Comparison of ENCODE assay signal across 20 cellular contexts in genomic region chr12:110726708-110727369, GRCh38. TPM values are rescaled to one million over a fixed set of nuclear protein-coding genes. Genes with fewer than 3 reads are reported as not detected.
DNase-seq lines count a peak whose midpoint lies in the region; ATAC-seq lines count a peak whose summit lies in the region.
"Had no signal": no experiment of that assay in that cellular context is flagged by ENCODE, and none has a peak within 500 bp of the region (broad histone marks: within the 10 kb centered on the region; RNA-seq: fewer than 3 reads in every experiment).

No MANE protein-coding gene starts in this region.

- H3K27ac Mint-ChIP-seq in stimulated activated naive CD8-positive, alpha-beta T cell treated with anti-CD3 and anti-CD28 coated beads, Interleukin-15, Interleukin-2, amounts not matched to agents 100 ng/mL and 50 ng/mL, for 24 hours = peak overlapping the region; percentile 79
- peak overlapping the region; percentile 84 for H3K27ac Mint-ChIP-seq in activated CD4-positive, alpha-beta memory T cell treated with anti-CD3 and anti-CD28 coated beads for 36 hours

- no peaks in the 10 kb centered on the region for H3K9me3 Mint-ChIP-seq in stimulated activated naive CD8-positive, alpha-beta T cell treated with anti-CD3 and anti-CD28 coated beads, Interleukin-15, Interleukin-2, amounts not matched to agents 100 ng/mL and 50 ng/mL, for 24 hours
- H3K9me3 Mint-ChIP-seq in activated CD4-positive, alpha-beta memory T cell treated with anti-CD3 and anti-CD28 coated beads for 36 hours = no peaks in the 10 kb centered on the region

- H3K27me3 Mint-ChIP-seq in stimulated activated naive CD8-positive, alpha-beta T cell treated with anti-CD3 and anti-CD28 coated beads, Interleukin-15, Interleukin-2, amounts not matched to agents 100 ng/mL and 50 ng/mL, for 24 hours = no peaks in the 10 kb centered on the region
- H3K27me3 Mint-ChIP-seq in activated CD4-positive, alpha-beta memory T cell treated with anti-CD3 and anti-CD28 coated beads for 36 hours = no peaks in the 10 kb centered on the region

- no peak for ATAC-seq in stimulated activated naive CD8-positive, alpha-beta T cell treated with anti-CD3 and anti-CD28 coated beads, Interleukin-15, Interleukin-2, amounts not matched to agents 100 U/mL and 50 U/mL, for 24 hours
- ATAC-seq in left colon = peak; percentile 22
- no peak for ATAC-seq in GM21367 (IDR thresholded peaks at IDR 0.05; ENCODE audit: unreplicated experiment)
- ATAC-seq: sciatic nerve had no signal

- peaks cover 84% of the 10 kb centered on the region for H3K36me3 Mint-ChIP-seq in stimulated activated naive CD8-positive, alpha-beta T cell treated with anti-CD3 and anti-CD28 coated beads, Interleukin-15, Interleukin-2, amounts not matched to agents 100 ng/mL and 50 ng/mL, for 24 hours (ENCODE audit: low read depth)
- H3K36me3 Mint-ChIP-seq in activated CD4-positive, alpha-beta memory T cell treated with anti-CD3 and anti-CD28 coated beads for 36 hours = peaks cover 75% of the 10 kb centered on the region

- POLR2A ChIA-PET in activated CD4-positive, alpha-beta memory T cell treated with anti-CD3 and anti-CD28 coated beads for 36 hours (lab: Charles Lee) = interaction anchor here (1.2 to 3.6 kb wide), 3 partner anchors 10 to 49 kb away, joined by 4 to 19 read pairs (median 4); no protein-coding TSS in a partner anchor

- H3K4me3 Mint-ChIP-seq in stimulated activated naive CD8-positive, alpha-beta T cell treated with anti-CD3 and anti-CD28 coated beads, Interleukin-15, Interleukin-2, amounts not matched to agents 100 ng/mL and 50 ng/mL, for 24 hours = no peak overlapping the region
- H3K4me3 Mint-ChIP-seq in activated CD4-positive, alpha-beta memory T cell treated with anti-CD3 and anti-CD28 coated beads for 36 hours = no peak overlapping the region

- H3K4me1 Mint-ChIP-seq in stimulated activated naive CD8-positive, alpha-beta T cell treated with anti-CD3 and anti-CD28 coated beads, Interleukin-15, Interleukin-2, amounts not matched to agents 100 ng/mL and 50 ng/mL, for 24 hours (ENCODE audit: low read depth) = peaks cover 41% of the 10 kb centered on the region
- peaks cover 58% of the 10 kb centered on the region for H3K4me1 Mint-ChIP-seq in activated CD4-positive, alpha-beta memory T cell treated with anti-CD3 and anti-CD28 coated beads for 36 hours (ENCODE audit: low read depth)

- no peak for DNase-seq in stimulated activated naive CD8-positive, alpha-beta T cell treated with anti-CD3 and anti-CD28 coated beads, Interleukin-15, Interleukin-2, amounts not matched to agents 100 U/mL and 50 U/mL, for 24 hours
- no peak for DNase-seq in activated CD4-positive, alpha-beta memory T cell treated with anti-CD3 and anti-CD28 coated beads for 36 hours
- no peak for DNase-seq in left colon
- DNase-seq in COLO668 (lab: John Stamatoyannopoulos, UW; ENCODE audit: unreplicated experiment) = no peak
- DNase-seq in SIG-M5 (lab: John Stamatoyannopoulos, UW) = no peak
- no peak for DNase-seq in NCI-H2081 (lab: John Stamatoyannopoulos, UW)
- DNase-seq: activated CD4-positive, alpha-beta T cell treated with anti-CD3 and anti-CD28 coated beads for 4 hours; activated effector memory CD4-positive, alpha-beta T cell treated with anti-CD3 and anti-CD28 coated beads, Interleukin-2, amount 50 U/mL, for 16 hours; Calu3; cortex of kidney; foreskin melanocyte; mucosa of descending colon; NCI-H187; NCI-H510A; SJCRH30; substantia nigra had no signal

- CTCF ChIA-PET in activated CD4-positive, alpha-beta memory T cell treated with anti-CD3 and anti-CD28 coated beads for 36 hours (lab: Charles Lee) = interaction anchor here (0.8 to 1.0 kb wide), 2 partner anchors 10 to 100 kb away, joined by 3 to 5 read pairs; no protein-coding TSS in a partner anchor

- intact Hi-C loops in activated CD4-positive, alpha-beta memory T cell treated with anti-CD3 and anti-CD28 coated beads for 36 hours (cut with micrococcal nuclease) = loop anchor here (1.0 kb wide), 2 partner anchors 10 to 13 kb away; no protein-coding TSS in a partner anchor
- intact Hi-C loops in left colon (cut with DNase I, micrococcal nuclease) = no loop called here

RNA-seq across cellular contexts. Expression of gene PPP1CC, which starts 15.9 kb away (rescaled TPM):
- 100 to 1,000 TPM; 334 to 343 TPM for total RNA-seq in activated CD4-positive, alpha-beta memory T cell treated with anti-CD3 and anti-CD28 coated beads for 36 hours
- total RNA-seq in left colon = 100 to 1,000 TPM; 165 to 178 TPM

RNA-seq across cellular contexts. Expression of gene HVCN1, which starts 37.9 kb away (rescaled TPM):
- total RNA-seq in activated CD4-positive, alpha-beta memory T cell treated with anti-CD3 and anti-CD28 coated beads for 36 hours = 1 to 10 TPM; 4.0 to 4.1 TPM
- total RNA-seq in left colon = 1 to 10 TPM; 1.4 to 3.0 TPM
- total RNA-seq: G401 had no signal
